ENCODE assay signal across 18 cellular contexts in genomic region chr4:176273741-176274140, GRCh38. TPM values are rescaled to one million over a fixed set of nuclear protein-coding genes. Genes with fewer than 3 reads are reported as not detected.
DNase-seq lines count a peak whose midpoint lies in the region; ATAC-seq and TF ChIP-seq lines count a peak whose summit lies in the region.
"Had no signal": no experiment of that assay in that cellular context is flagged by ENCODE, and none has a peak within 500 bp of the region (broad histone marks: within the 10 kb centered on the region; RNA-seq: fewer than 3 reads in every experiment).

No MANE protein-coding gene starts in this region.

- no peak for TF ChIP-seq EP300 in tibial nerve (IDR thresholded peaks at IDR 0.05)

- H3K4me3 ChIP-seq in osteoblast (ENCODE audit: insufficient read depth, low read length) = no peak overlapping the region
- no peak overlapping the region for H3K4me3 ChIP-seq in tibial nerve
- H3K4me3 ChIP-seq: BLaER1, GM23338 had no signal

- H3K36me3 Mint-ChIP-seq in HFFc6 (ENCODE audit: low read depth) = no peaks in the 10 kb centered on the region
- H3K36me3 Mint-ChIP-seq in natural killer cell treated with Interleukin-12 subunit alpha and Interleukin-12 subunit beta and Interleukin-15 and Interleukin-18, amount 100 ng/mL, for 72 hours = no peaks in the 10 kb centered on the region
- H3K36me3 Mint-ChIP-seq: CD8-positive, alpha-beta T cell; IgD-negative memory B cell had no signal

- no peak for ATAC-seq in natural killer cell treated with Interleukin-12 subunit alpha and Interleukin-12 subunit beta and Interleukin-15 and Interleukin-18, amount 100 ng/mL, for 72 hours
- ATAC-seq: CD8-positive, alpha-beta T cell; GM23338 had no signal

- H3K27me3 ChIP-seq in osteoblast (ENCODE audit: insufficient read depth, low read length) (no peaks in the 10 kb centered on the region), tibial nerve (no peaks in the 10 kb centered on the region)
- H3K27me3 ChIP-seq: BLaER1 had no signal

- H2AFZ ChIP-seq in osteoblast (ENCODE audit: low read length) = no peak overlapping the region
- H2AFZ ChIP-seq: GM23338 had no signal

- peaks cover 72% of the 10 kb centered on the region for H3K4me1 Mint-ChIP-seq in HFFc6 (ENCODE audit: low read depth)
- no peaks in the 10 kb centered on the region for H3K4me1 Mint-ChIP-seq in natural killer cell treated with Interleukin-12 subunit alpha and Interleukin-12 subunit beta and Interleukin-15 and Interleukin-18, amount 100 ng/mL, for 72 hours (ENCODE audit: low read depth in 2 of 2)
- H3K4me1 Mint-ChIP-seq: IgD-negative memory B cell had no signal

- H3K36me3 ChIP-seq in osteoblast (ENCODE audit: insufficient read depth, low read length) (no peaks in the 10 kb centered on the region), tibial nerve (no peaks in the 10 kb centered on the region)
- H3K36me3 ChIP-seq: BLaER1 had no signal

- no peak for DNase-seq in HFFc6
- no peak for DNase-seq in epithelial cell of prostate (ENCODE audit: low read depth, low spot score)
- DNase-seq in osteoblast (ENCODE audit: insufficient read length, low spot score, missing footprints) = no peak
- no peak for DNase-seq in GM19238 (ENCODE audit: insufficient read length, low spot score)
- no peak for DNase-seq in mucosa of gallbladder (ENCODE audit: low spot score)
- DNase-seq in tibial nerve (ENCODE audit: low spot score in 2 of 2) = no peak
- DNase-seq in natural killer cell treated with Interleukin-12 subunit alpha and Interleukin-12 subunit beta and Interleukin-15 and Interleukin-18, amount 100 ng/mL, for 72 hours (ENCODE audit: low spot score) = no peak
- DNase-seq: CD8-positive, alpha-beta T cell; Kasumi-1; MM.1S; NCI-H1092 treated with DMSO at 0.1 percent for 48 hours; NCI-H2081 treated with DMSO at 0.1 percent for 48 hours; NCI-H524; SHP77 had no signal

- H3K27me3 Mint-ChIP-seq in HFFc6 (ENCODE audit: insufficient read depth) = no peaks in the 10 kb centered on the region
- H3K27me3 Mint-ChIP-seq in natural killer cell treated with Interleukin-12 subunit alpha and Interleukin-12 subunit beta and Interleukin-15 and Interleukin-18, amount 100 ng/mL, for 72 hours = peaks cover 6 to 30% of the 10 kb centered on the region in 2 donors

- TF ChIP-seq CTCF in HFFc6 (IDR thresholded peaks at IDR 0.05) (no peak), osteoblast (IDR thresholded peaks at IDR 0.05; ENCODE audit: extremely low read depth, low read depth, low read length) (no peak), tibial nerve (IDR thresholded peaks at IDR 0.05) (no peak)

- no peak overlapping the region for H3K4me3 Mint-ChIP-seq in HFFc6
- no peak overlapping the region for H3K4me3 Mint-ChIP-seq in natural killer cell treated with Interleukin-12 subunit alpha and Interleukin-12 subunit beta and Interleukin-15 and Interleukin-18, amount 100 ng/mL, for 72 hours
- H3K4me3 Mint-ChIP-seq: CD8-positive, alpha-beta T cell; GM23338; IgD-negative memory B cell had no signal

- no peaks in the 10 kb centered on the region for H3K79me2 ChIP-seq in osteoblast (ENCODE audit: insufficient read depth, low read length)

- H3K4me1 ChIP-seq in osteoblast (ENCODE audit: insufficient read depth, low read length) (peaks cover 41% of the 10 kb centered on the region), tibial nerve (no peaks in the 10 kb centered on the region)
- H3K4me1 ChIP-seq: BLaER1 had no signal

- H3K4me2 ChIP-seq in osteoblast (ENCODE audit: insufficient read depth, low read length) = peak overlapping the region; percentile 17
- H3K4me2 ChIP-seq: BLaER1, GM23338 had no signal

- peak overlapping the region; percentile 38 for H3K27ac ChIP-seq in epithelial cell of prostate
- peak overlapping the region; percentile 56 for H3K27ac ChIP-seq in osteoblast (ENCODE audit: low read depth, low read length)
- no peak overlapping the region for H3K27ac ChIP-seq in tibial nerve
- H3K27ac ChIP-seq: BLaER1 had no signal

- no peaks in the 10 kb centered on the region for H3K9me3 ChIP-seq in osteoblast (ENCODE audit: low read depth, low read length)
- no peaks in the 10 kb centered on the region for H3K9me3 ChIP-seq in tibial nerve
- H3K9me3 ChIP-seq: BLaER1 had no signal

- WGBS in tibial nerve, 2 donors = 69 to 75% methylated on average over 4 of the region's 4 CpGs

- TF ChIP-seq POLR2A in tibial nerve (IDR thresholded peaks at IDR 0.05) = no peak

- H3K27ac Mint-ChIP-seq in HFFc6 = peak overlapping the region; percentile 33; the same call in 1 of the 2 replicates
- no peak overlapping the region for H3K27ac Mint-ChIP-seq in natural killer cell treated with Interleukin-12 subunit alpha and Interleukin-12 subunit beta and Interleukin-15 and Interleukin-18, amount 100 ng/mL, for 72 hours
- H3K27ac Mint-ChIP-seq: CD8-positive, alpha-beta T cell; GM23338 had no signal

- no peaks in the 10 kb centered on the region for H4K20me1 ChIP-seq in osteoblast (ENCODE audit: insufficient read depth, low read length)
- H4K20me1 ChIP-seq: BLaER1 had no signal

- H3K9me3 Mint-ChIP-seq in HFFc6 = no peaks in the 10 kb centered on the region
- H3K9me3 Mint-ChIP-seq in natural killer cell treated with Interleukin-12 subunit alpha and Interleukin-12 subunit beta and Interleukin-15 and Interleukin-18, amount 100 ng/mL, for 72 hours = no peaks in the 10 kb centered on the region
- H3K9me3 Mint-ChIP-seq: CD8-positive, alpha-beta T cell; GM23338; IgD-negative memory B cell had no signal

RNA-seq across cellular contexts. Expression of gene ASB5, which starts 4.7 kb away (rescaled TPM):
- under 1 TPM in 3 of 6 experiments, not detected in 3; 0.14 to 0.21 (median 0.17) TPM for total RNA-seq in HFFc6 (2021; fragmentation: NEBNext Ultra II Directional; extraction: Animal tissue kit (Norgen Biotek cat#: 25700))
- 0.29 and 1.1 TPM in 2 replicates for total RNA-seq in osteoblast
- total RNA-seq in mucosa of gallbladder = 4.5 TPM
- total RNA-seq in tibial nerve = not detected
- not detected for total RNA-seq in natural killer cell treated with Interleukin-12 subunit alpha and Interleukin-12 subunit beta and Interleukin-15 and Interleukin-18, amount 100 ng/mL, for 72 hours
- total RNA-seq: CD8-positive, alpha-beta T cell; G401; GM23338 had no signal

RNA-seq across cellular contexts. Expression of gene SPCS3, which starts 46.0 kb away (rescaled TPM):
- total RNA-seq in HFFc6 (2021; fragmentation: NEBNext Ultra II Directional; extraction: Animal tissue kit (Norgen Biotek cat#: 25700)) = 100 to 1,000 TPM; 163 to 250 (median 180) TPM
- total RNA-seq in osteoblast (113 and 115 TPM in 2 replicates), mucosa of gallbladder (151 TPM), tibial nerve (10 to 100 TPM; 55.7 to 80.6 (median 73.1) TPM)
- 100 to 1,000 TPM; 218 to 239 TPM for total RNA-seq in natural killer cell treated with Interleukin-12 subunit alpha and Interleukin-12 subunit beta and Interleukin-15 and Interleukin-18, amount 100 ng/mL, for 72 hours

Comparison
In these comparisons a context has a peak if more than half of its experiments do, and no peak if none do; other contexts are left out.
1. H3K27ac ChIP-seq: peak in epithelial cell of prostate (single experiment) and osteoblast (single experiment); none in tibial nerve (0 of 4).